ENCODE assay signal across 20 cellular contexts in genomic region chr14:22668863-22669262, GRCh38. TPM values are rescaled to one million over a fixed set of nuclear protein-coding genes. Genes with fewer than 3 reads are reported as not detected.
DNase-seq lines count a peak whose midpoint lies in the region; ATAC-seq and TF ChIP-seq lines count a peak whose summit lies in the region.
"Had no signal": no experiment of that assay in that cellular context is flagged by ENCODE, and none has a peak within 500 bp of the region (broad histone marks: within the 10 kb centered on the region; RNA-seq: fewer than 3 reads in every experiment).

No MANE protein-coding gene starts in this region.

- intact Hi-C loops in dorsolateral prefrontal cortex (cut with DNase I), result no loop called here

- WGBS in GM23248 (ENCODE audit: low coverage in 1 of 2, low lambda C conversion rate in 2 of 2, missing lambda C conversion rate in 2 of 2), 2 experiments, result 89 to 95% methylated on average over 1 of the region's 1 CpG

- H3K27ac ChIP-seq in ACC112 (ENCODE audit: low read depth, low read length) (peak overlapping the region; percentile 92), GM23248 (0 out of 2 replicates have a peak overlapping the region, but pooled peaks have one; percentile 2), brain microvascular endothelial cell (peak overlapping the region; percentile 91), osteoblast (ENCODE audit: low read depth, low read length) (peak overlapping the region; percentile 69), dorsolateral prefrontal cortex (no peak overlapping the region)
- H3K27ac ChIP-seq: SK-N-MC had no signal

- H3K9me3 ChIP-seq in GM23248 (ENCODE audit: low read depth) (no peaks in the 10 kb centered on the region), osteoblast (ENCODE audit: low read depth, low read length) (no peaks in the 10 kb centered on the region)

- H2AFZ ChIP-seq in ACC112 (ENCODE audit: low read length, unreplicated experiment) (peak overlapping the region; percentile 96), GM23248 (no peak overlapping the region), osteoblast (ENCODE audit: low read length) (peak overlapping the region; percentile 66)

- DNase-seq in GM23248 (no peak), brain microvascular endothelial cell (peak; percentile 49), osteoblast (ENCODE audit: insufficient read length, low spot score, missing footprints) (no peak), dorsolateral prefrontal cortex (no peak), NCI-H1417 (lab: John Stamatoyannopoulos, UW) (no peak)
- DNase-seq: ACHN, AML-193, DMS 273 treated with DMSO at 0.1 percent for 48 hours, GF-D8, GOT3, NCI-H1436 treated with DMSO at 0.1 percent for 48 hours, NCI-H2029 treated with DMSO at 0.1 percent for 48 hours, NCI-H510A treated with DMSO at 0.1 percent for 48 hours, NCI-H82 had no signal

- in situ Hi-C loops in GM23248 (cut with MboI) (loop anchor here (25.0 kb wide), 1 partner anchor 282 kb away; no protein-coding TSS in a partner anchor), brain microvascular endothelial cell (cut with HindIII; ENCODE audit: low pct_ligation_motif_present, low sequenced_read_pairs) (no loop called here)

- peaks cover 19% of the 10 kb centered on the region for H3F3A ChIP-seq in GM23248 (ENCODE audit: insufficient read depth)

- no peaks in the 10 kb centered on the region for H3K9me2 ChIP-seq in GM23248 (ENCODE audit: insufficient read depth)

- H3K79me2 ChIP-seq in ACC112 (ENCODE audit: control insufficient read depth, insufficient read depth, low read length, unreplicated experiment), result no peaks in the 10 kb centered on the region
- H3K79me2 ChIP-seq in GM23248 (ENCODE audit: insufficient read depth), result no peaks in the 10 kb centered on the region
- no peaks in the 10 kb centered on the region for H3K79me2 ChIP-seq in osteoblast (ENCODE audit: insufficient read depth, low read length)

- H3K4me3 ChIP-seq in ACC112 (ENCODE audit: low read depth, low read length) (peak overlapping the region; percentile 39; the same call in 1 of the 2 replicates), GM23248 (no peak overlapping the region), brain microvascular endothelial cell (ENCODE audit: low read depth, low read length) (no peak overlapping the region), osteoblast (ENCODE audit: insufficient read depth, low read length) (peak overlapping the region; percentile 6), dorsolateral prefrontal cortex (no peak overlapping the region)
- H3K4me3 ChIP-seq: K562, SK-N-MC had no signal

- H3K36me3 ChIP-seq in ACC112 (ENCODE audit: insufficient read depth, low read length) (no peaks in the 10 kb centered on the region), GM23248 (ENCODE audit: low read depth) (no peaks in the 10 kb centered on the region), brain microvascular endothelial cell (replicated peaks) (no peaks in the 10 kb centered on the region), osteoblast (ENCODE audit: insufficient read depth, low read length) (no peaks in the 10 kb centered on the region)

- H3K4me2 ChIP-seq in GM23248 (ENCODE audit: unreplicated experiment) (peak overlapping the region; percentile 39), osteoblast (ENCODE audit: insufficient read depth, low read length) (peak overlapping the region; percentile 4)

- no peak for ATAC-seq in GM18909 (IDR thresholded peaks at IDR 0.05; ENCODE audit: poor library complexity, unreplicated experiment)
- ATAC-seq in GM18861 (IDR thresholded peaks at IDR 0.05; ENCODE audit: unreplicated experiment), result no peak
- ATAC-seq: K562 had no signal

- no peaks in the 10 kb centered on the region for H4K20me1 ChIP-seq in GM23248 (ENCODE audit: insufficient read depth)
- no peaks in the 10 kb centered on the region for H4K20me1 ChIP-seq in osteoblast (ENCODE audit: insufficient read depth, low read length)

- H3K9ac ChIP-seq in GM23248, result no peak overlapping the region

- H3K27me3 ChIP-seq in ACC112 (ENCODE audit: insufficient read depth, low read length) (no peaks in the 10 kb centered on the region), GM23248 (replicated peaks; ENCODE audit: insufficient read depth) (no peaks in the 10 kb centered on the region), brain microvascular endothelial cell (replicated peaks) (no peaks in the 10 kb centered on the region), osteoblast (ENCODE audit: insufficient read depth, low read length) (no peaks in the 10 kb centered on the region), dorsolateral prefrontal cortex (no peaks in the 10 kb centered on the region)

- no peak for TF ChIP-seq CTCF in brain microvascular endothelial cell (IDR thresholded peaks at IDR 0.05; ENCODE audit: low read depth, low read length, missing control alignments)
- TF ChIP-seq CTCF in osteoblast (IDR thresholded peaks at IDR 0.05; ENCODE audit: extremely low read depth, low read depth, low read length), result no peak
- TF ChIP-seq CTCF in dorsolateral prefrontal cortex (IDR thresholded peaks at IDR 0.05 in 54 of 56, conservative IDR thresholded peaks at IDR 0.05 in 2 of 56; ENCODE audit: low read depth in 1 of 56, partially characterized antibody in 56 of 56), result no peak

- H3K4me1 ChIP-seq in ACC112 (ENCODE audit: control insufficient read depth, insufficient read depth, low read length, unreplicated experiment), result peaks cover 32% of the 10 kb centered on the region
- H3K4me1 ChIP-seq in GM23248 (ENCODE audit: insufficient read depth), result peaks cover 22% of the 10 kb centered on the region
- peaks cover 34% of the 10 kb centered on the region for H3K4me1 ChIP-seq in osteoblast (ENCODE audit: insufficient read depth, low read length)

RNA-seq across cellular contexts. Expression of gene OR6J1, which starts 24.7 kb away (rescaled TPM):
- total RNA-seq in GM23248 (2014; rRNA removed; shearing (Covaris generic)), result not detected in 2 replicates
- polyA plus RNA-seq in GM23248 (2016; fragmentation: Nextera tagmentation; extraction: Ambion mirVana), result not detected in 2 replicates
- total RNA-seq in osteoblast (not detected in 2 replicates), dorsolateral prefrontal cortex (under 1 TPM in 52 of 120 experiments, not detected in 68; 0.10 to 0.49 (median 0.18) TPM)
- total RNA-seq: K562 had no signal
- polyA plus RNA-seq: CD14-positive monocyte, K562 had no signal

Comparison
In these comparisons a context has a peak if more than half of its experiments do, and no peak if none do; other contexts are left out.
1. H3K27ac ChIP-seq: peak in ACC112 (single experiment), GM23248 (single experiment), brain microvascular endothelial cell (single experiment) and osteoblast (single experiment); none in dorsolateral prefrontal cortex (0 of 59).
2. H3K4me3 ChIP-seq: peak in ACC112 (single experiment) and osteoblast (single experiment); none in GM23248 (single experiment), brain microvascular endothelial cell (single experiment) and dorsolateral prefrontal cortex (0 of 59).